27 cellular contexts compared by ENCODE assay signal in genomic region chr2:96393989-96394761, GRCh38. TPM values are rescaled to one million over a fixed set of nuclear protein-coding genes. Genes with fewer than 3 reads are reported as not detected.
DNase-seq lines count a peak whose midpoint lies in the region; ATAC-seq, FAIRE-seq and TF ChIP-seq lines count a peak whose summit lies in the region.
"Had no signal": no experiment of that assay in that cellular context is flagged by ENCODE, and none has a peak within 500 bp of the region (broad histone marks: within the 10 kb centered on the region; RNA-seq: fewer than 3 reads in every experiment).

No MANE protein-coding gene starts in this region.

- H3K4me1 ChIP-seq in Karpas-422 (ENCODE audit: low read length) (no peaks in the 10 kb centered on the region), endothelial cell of umbilical vein (ENCODE audit: control insufficient read depth, extremely low read depth, insufficient read depth, low read length) (no peaks in the 10 kb centered on the region), vagina (no peaks in the 10 kb centered on the region)

- POLR2A ChIA-PET in endothelial cell of umbilical vein (lab: Charles Lee) = interaction anchor here (0.7 kb wide), 1 partner anchor 123 kb away, joined by 3 read pairs; no protein-coding TSS in a partner anchor

- H3K36me3 ChIP-seq in Karpas-422 (ENCODE audit: insufficient read depth, low read length) (no peaks in the 10 kb centered on the region), endothelial cell of umbilical vein (ENCODE audit: control insufficient read depth in 2 of 2, extremely low read depth in 1 of 2, insufficient read depth in 2 of 2, low read length in 2 of 2) (no peaks in the 10 kb centered on the region), MG63 (no peaks in the 10 kb centered on the region), vagina (no peaks in the 10 kb centered on the region)
- H3K36me3 ChIP-seq: left lung, neutrophil had no signal

- H3K4me3 ChIP-seq in Karpas-422 (ENCODE audit: low read length) (no peak overlapping the region), endothelial cell of umbilical vein (replicated peaks in 1 of 3; ENCODE audit: insufficient read depth in 1 of 3, low read depth in 1 of 3, low read length in 3 of 3) (no peak overlapping the region), MG63 (no peak overlapping the region), vagina (no peak overlapping the region)
- H3K4me3 ChIP-seq: left lung had no signal

- H3K9me2 ChIP-seq in Karpas-422 (replicated peaks; ENCODE audit: insufficient read depth, low read length) = no peaks in the 10 kb centered on the region

- H4K20me1 ChIP-seq in Karpas-422 (ENCODE audit: insufficient read depth, low read depth, low read length) (no peaks in the 10 kb centered on the region), endothelial cell of umbilical vein (replicated peaks; ENCODE audit: control insufficient read depth, extremely low read depth, insufficient read depth, low read length) (no peaks in the 10 kb centered on the region)

- H3K79me2 ChIP-seq in Karpas-422 (ENCODE audit: low read length) (no peaks in the 10 kb centered on the region), endothelial cell of umbilical vein (ENCODE audit: control insufficient read depth, insufficient read depth, low read length) (no peaks in the 10 kb centered on the region)

- H3K9me3 ChIP-seq in Karpas-422 (ENCODE audit: low read length) = no peaks in the 10 kb centered on the region
- no peaks in the 10 kb centered on the region for H3K9me3 ChIP-seq in endothelial cell of umbilical vein (replicated peaks; ENCODE audit: control insufficient read depth, insufficient read depth, low read length)
- no peaks in the 10 kb centered on the region for H3K9me3 ChIP-seq in MG63
- H3K9me3 ChIP-seq in vagina = no peaks in the 10 kb centered on the region
- H3K9me3 ChIP-seq: left lung, neutrophil had no signal

- TF ChIP-seq CTCF in endothelial cell of umbilical vein (IDR thresholded peaks at IDR 0.05; ENCODE audit: extremely low read depth in 1 of 2, insufficient read depth in 1 of 2, low read depth in 1 of 2, low read length in 2 of 2) = no peak
- TF ChIP-seq CTCF in neural crest cell (conservative IDR thresholded peaks at IDR 0.05) = no peak
- TF ChIP-seq CTCF in vagina (IDR thresholded peaks at IDR 0.05) = no peak

- no peak overlapping the region for H3K27ac ChIP-seq in Karpas-422 (ENCODE audit: low read length)
- H3K27ac ChIP-seq in endothelial cell of umbilical vein (ENCODE audit: insufficient read depth, low read depth, low read length) = no peak overlapping the region
- H3K27ac ChIP-seq in temporal lobe (ENCODE audit: low read depth, low read length) = peak overlapping the region; percentile 21
- H3K27ac ChIP-seq in vagina = no peak overlapping the region
- H3K27ac ChIP-seq: left lung, neutrophil had no signal

- H3K9ac ChIP-seq in Karpas-422 (ENCODE audit: low read length) = no peak overlapping the region
- H3K9ac ChIP-seq in endothelial cell of umbilical vein (replicated peaks; ENCODE audit: extremely low read depth, insufficient read depth, low read length) = no peak overlapping the region

- peak overlapping the region; percentile 89 for H3K27ac Mint-ChIP-seq in neural crest cell (ENCODE audit: unreplicated experiment)
- H3K27ac Mint-ChIP-seq: activated CD8-positive, alpha-beta T cell treated with anti-CD3 and anti-CD28 coated beads for 36 hours; activated T-helper 2 cell treated with anti-CD3 and anti-CD28 coated beads, Interferon-gamma antibody, Interleukin-2, Interleukin-4, amounts not matched to agents 10 μg/mL and 5 μg/mL and 100 μg/mL, durations not matched to agents 14 hours and 24 hours and 36 hours; stimulated activated effector memory CD8-positive, alpha-beta T cell treated with anti-CD3 and anti-CD28 coated beads, Interleukin-12 subunit alpha, Interleukin-12 subunit beta, amount 100 ng/mL, for 72 hours; T-helper 2 cell treated with Interferon-gamma antibody and Interleukin-4, amounts not matched to agents 5 μg/mL and 100 μg/mL, for 36 hours had no signal

- intact Hi-C loops in endothelial cell of umbilical vein (cut with micrococcal nuclease) (no loop called here), vagina (cut with DNase I) (no loop called here)

- H3K4me1 Mint-ChIP-seq in neural crest cell = peaks cover 42% of the 10 kb centered on the region

- H3K4me2 ChIP-seq in Karpas-422 (ENCODE audit: low read depth, low read length, poor library complexity, severe bottlenecking) (no peak overlapping the region), endothelial cell of umbilical vein (ENCODE audit: insufficient read depth, low read length) (no peak overlapping the region)

- dilution Hi-C loops in endothelial cell of umbilical vein (cut with MboI; ENCODE audit: extremely low pct_ligation_motif_present, low sequenced_read_pairs) = no loop called here

- DNase-seq in Karpas-422 = peak; percentile 32
- DNase-seq in endothelial cell of umbilical vein (ENCODE audit: low read depth, low spot score) = no peak
- DNase-seq in neural crest cell (ENCODE audit: low read depth, low spot score) = no peak
- no peak for DNase-seq in MG63
- DNase-seq in T-helper 2 cell = no peak
- DNase-seq in vagina (ENCODE audit: extremely low spot score in 2 of 2) = no peak
- DNase-seq: ACHN; activated CD4-positive, alpha-beta T cell treated with anti-CD3 and anti-CD28 coated beads for 1 hour; activated CD8-positive, alpha-beta T cell treated with anti-CD3 and anti-CD28 coated beads for 36 hours; activated naive CD4-positive, alpha-beta T cell treated with anti-CD3 and anti-CD28 coated beads, Interleukin-2, amount 50 U/mL, for 16 hours; activated T-cell treated with anti-CD3 and anti-CD28 coated beads for 4 hours; amniotic stem cell; H7; Kasumi-1; left lung; mesendoderm; MV-4-11; NCI-H1436 treated with DMSO at 0.1 percent for 48 hours; Right ventricle myocardium superior had no signal

- H3K36me3 Mint-ChIP-seq in neural crest cell (ENCODE audit: low read depth) = no peaks in the 10 kb centered on the region
- H3K36me3 Mint-ChIP-seq: stimulated activated effector memory CD8-positive, alpha-beta T cell treated with anti-CD3 and anti-CD28 coated beads, Interleukin-12 subunit alpha, Interleukin-12 subunit beta, amount 100 ng/mL, for 72 hours had no signal

- no peaks in the 10 kb centered on the region for H3K9me3 Mint-ChIP-seq in neural crest cell
- H3K9me3 Mint-ChIP-seq: activated CD8-positive, alpha-beta T cell treated with anti-CD3 and anti-CD28 coated beads for 36 hours; activated T-helper 2 cell treated with anti-CD3 and anti-CD28 coated beads, Interferon-gamma antibody, Interleukin-2, Interleukin-4, amounts not matched to agents 10 μg/mL and 5 μg/mL and 100 μg/mL, durations not matched to agents 14 hours and 24 hours and 36 hours; stimulated activated effector memory CD8-positive, alpha-beta T cell treated with anti-CD3 and anti-CD28 coated beads, Interleukin-12 subunit alpha, Interleukin-12 subunit beta, amount 100 ng/mL, for 72 hours; T-helper 2 cell treated with Interferon-gamma antibody and Interleukin-4, amounts not matched to agents 5 μg/mL and 100 μg/mL, for 36 hours had no signal

- H2AFZ ChIP-seq in Karpas-422 (ENCODE audit: low read length) (no peak overlapping the region), endothelial cell of umbilical vein (ENCODE audit: low read depth, low read length) (no peak overlapping the region)

- no peak for ATAC-seq in GM18511 (IDR thresholded peaks at IDR 0.05; ENCODE audit: unreplicated experiment)
- ATAC-seq: activated CD8-positive, alpha-beta T cell treated with anti-CD3 and anti-CD28 coated beads for 36 hours; left lung; stimulated activated effector memory CD8-positive, alpha-beta T cell treated with anti-CD3 and anti-CD28 coated beads, Interleukin-12 subunit alpha, Interleukin-12 subunit beta, amount 100 ng/mL, for 72 hours had no signal

- peak; percentile 15 for FAIRE-seq in endothelial cell of umbilical vein (lab: Jason Lieb, UNC)
- FAIRE-seq: GM12891, islet of Langerhans had no signal

- no TSS peak for BruUV-seq in endothelial cell of umbilical vein (replicated peaks; lab: Mats Ljungman, UMichigan)

- TF ChIP-seq POLR2A in endothelial cell of umbilical vein (IDR thresholded peaks at IDR 0.05; ENCODE audit: low read depth, low read length) = no peak
- no peak for TF ChIP-seq POLR2A in vagina (IDR thresholded peaks at IDR 0.05)

- no peaks in the 10 kb centered on the region for H3K27me3 Mint-ChIP-seq in neural crest cell (ENCODE audit: low read depth)
- H3K27me3 Mint-ChIP-seq: activated CD8-positive, alpha-beta T cell treated with anti-CD3 and anti-CD28 coated beads for 36 hours had no signal

- H3K4me3 Mint-ChIP-seq in neural crest cell = peak overlapping the region; percentile 20
- H3K4me3 Mint-ChIP-seq: activated CD8-positive, alpha-beta T cell treated with anti-CD3 and anti-CD28 coated beads for 36 hours; stimulated activated effector memory CD8-positive, alpha-beta T cell treated with anti-CD3 and anti-CD28 coated beads, Interleukin-12 subunit alpha, Interleukin-12 subunit beta, amount 100 ng/mL, for 72 hours; T-helper 2 cell treated with Interferon-gamma antibody and Interleukin-4, amounts not matched to agents 5 μg/mL and 100 μg/mL, for 36 hours had no signal

- CTCF ChIA-PET in endothelial cell of umbilical vein (lab: Charles Lee) = interaction anchor here (1.2 kb wide), 1 partner anchor 9 kb away, joined by 3 read pairs; no protein-coding TSS in a partner anchor

- no peaks in the 10 kb centered on the region for H3K9me1 ChIP-seq in endothelial cell of umbilical vein (replicated peaks; ENCODE audit: control insufficient read depth, extremely low read depth, insufficient read depth, low read length)

- no peaks in the 10 kb centered on the region for H3K27me3 ChIP-seq in Karpas-422 (ENCODE audit: low read length)
- peaks cover 11 to 17% of the 10 kb centered on the region in 2 experiments for H3K27me3 ChIP-seq in endothelial cell of umbilical vein (ENCODE audit: control insufficient read depth in 2 of 2, insufficient read depth in 2 of 2, low read length in 2 of 2)
- H3K27me3 ChIP-seq in MG63 = no peaks in the 10 kb centered on the region
- no peaks in the 10 kb centered on the region for H3K27me3 ChIP-seq in vagina
- H3K27me3 ChIP-seq: neutrophil had no signal

TF ChIP-seq in endothelial cell of umbilical vein, 7 proteins besides CTCF, POLR2A, EP300 and RAD21 (continues in another document):
- TF ChIP-seq MYC (IDR thresholded peaks at IDR 0.05; ENCODE audit: low read depth, low read length) = no peak

RNA-seq across cellular contexts. Expression of gene NCAPH, which starts 58.6 kb away (rescaled TPM):
- total RNA-seq in Karpas-422 (2014; rRNA removed; shearing (Covaris generic); ENCODE audit: low replicate concordance) = 23.1 and 24.2 TPM in 2 replicates
- 34.6 and 36.6 TPM in 2 replicates for total RNA-seq in endothelial cell of umbilical vein
- polyA plus RNA-seq in endothelial cell of umbilical vein = 20.6 and 21.9 TPM in 2 replicates
- 27.4 and 37.7 TPM in 2 replicates for polyA plus RNA-seq in endothelial cell of umbilical vein (2011; cell fraction: cytosol; rRNA removed)
- 31.1 and 41.8 TPM in 2 replicates for polyA plus RNA-seq in endothelial cell of umbilical vein (2011; cell fraction: nucleus; rRNA removed)
- polyA plus RNA-seq in endothelial cell of umbilical vein (2012) = 12.1 and 20.7 TPM in 2 replicates
- 15.4 and 20.8 TPM in 2 replicates for polyA minus RNA-seq in endothelial cell of umbilical vein
- polyA minus RNA-seq in endothelial cell of umbilical vein (2011; cell fraction: cytosol; rRNA and poly(A)+ RNA removed) = 35.0 TPM
- polyA minus RNA-seq in endothelial cell of umbilical vein (2011; cell fraction: nucleus; rRNA and poly(A)+ RNA removed) = 10.6 and 18.3 TPM in 2 replicates
- 78.8 and 80.9 TPM in 2 replicates for total RNA-seq in neural crest cell
- total RNA-seq in temporal lobe = 3.7 TPM
- 31.5 and 34.2 TPM in 2 replicates for total RNA-seq in MG63 (2014; rRNA removed; shearing (Covaris generic); ENCODE audit: low replicate concordance)
- 6.4 TPM for total RNA-seq in vagina
